ENCODE assay signal across 21 cellular contexts in genomic region chr6:112428477-112428876, GRCh38.
"Had no signal": no experiment of that assay in that cellular context is flagged by ENCODE, and none has a peak within 500 bp of the region (broad histone marks: within the 10 kb centered on the region; RNA-seq: fewer than 3 reads in every experiment).

No MANE protein-coding gene starts in this region.

- H3K27me3 ChIP-seq: dorsolateral prefrontal cortex, esophagus muscularis mucosa, foreskin keratinocyte, gastroesophageal sphincter, heart left ventricle, hepatocyte, left lung had no signal

- H3K79me2 ChIP-seq: hepatocyte had no signal

- H3K36me3 Mint-ChIP-seq: immature natural killer cell had no signal

- H3K4me1 ChIP-seq: foreskin keratinocyte, gastroesophageal sphincter, heart left ventricle, left lung, lower lobe of right lung had no signal

- H3K4me2 ChIP-seq: hepatocyte had no signal

- H3K27ac ChIP-seq: coronary artery, esophagus muscularis mucosa, foreskin keratinocyte, gastroesophageal sphincter, heart left ventricle, hepatocyte, left lung, lower lobe of right lung had no signal

- H3K27ac Mint-ChIP-seq: immature natural killer cell, mesothelial cell of epicardium had no signal

- DNase-seq: dorsolateral prefrontal cortex; effector CD4-positive, alpha-beta T cell; effector memory CD4-positive, alpha-beta T cell; foreskin keratinocyte; heart left ventricle; hypothalamus; immature natural killer cell; islet precursor cell; left cardiac atrium; left lung; left ventricle myocardium superior; lower lobe of right lung; mucosa of descending colon had no signal

- H3K9me3 ChIP-seq: esophagus muscularis mucosa, gastroesophageal sphincter, left lung, lower lobe of right lung, mucosa of descending colon had no signal

- ATAC-seq: foreskin keratinocyte, gastroesophageal sphincter, heart left ventricle, left cardiac atrium, left lung, left ventricle myocardium superior, mucosa of descending colon had no signal

- H3K36me3 ChIP-seq: esophagus muscularis mucosa, gastroesophageal sphincter, heart left ventricle, left lung, lower lobe of right lung had no signal

- H2AFZ ChIP-seq: hepatocyte had no signal

- H3K4me3 Mint-ChIP-seq: immature natural killer cell, mesothelial cell of epicardium had no signal

- H3K4me1 Mint-ChIP-seq: immature natural killer cell had no signal

- H3K4me3 ChIP-seq: coronary artery, dorsolateral prefrontal cortex, esophagus muscularis mucosa, gastroesophageal sphincter, heart left ventricle, hepatocyte, left lung, lower lobe of right lung, mucosa of descending colon had no signal

- FAIRE-seq: colon, endothelial cell of umbilical vein, frontal cortex had no signal
